Comparison of ENCODE assay signal across 10 cellular contexts in genomic region chr17:28174352-28175046, GRCh38.
DNase-seq lines count a peak whose midpoint lies in the region; ATAC-seq, FAIRE-seq and TF ChIP-seq lines count a peak whose summit lies in the region.
"Had no signal": no experiment of that assay in that cellular context is flagged by ENCODE, and none has a peak within 500 bp of the region (broad histone marks: within the 10 kb centered on the region; RNA-seq: fewer than 3 reads in every experiment).

No MANE protein-coding gene starts in this region.

- peak overlapping the region; percentile 71 for H3K27ac Mint-ChIP-seq in T-helper 2 cell treated with Interferon-gamma antibody and Interleukin-4, amounts not matched to agents 5 μg/mL and 100 μg/mL, for 36 hours
- no peak overlapping the region for H3K27ac Mint-ChIP-seq in stimulated activated naive CD8-positive, alpha-beta T cell treated with anti-CD3 and anti-CD28 coated beads, Interleukin-15, amount 100 ng/mL, for 72 hours

- H3K4me1 Mint-ChIP-seq in T-helper 2 cell treated with Interferon-gamma antibody and Interleukin-4, amounts not matched to agents 5 μg/mL and 100 μg/mL, for 36 hours (ENCODE audit: low read depth) = peaks cover 13% of the 10 kb centered on the region
- peaks cover 28% of the 10 kb centered on the region for H3K4me1 Mint-ChIP-seq in stimulated activated naive CD8-positive, alpha-beta T cell treated with anti-CD3 and anti-CD28 coated beads, Interleukin-15, amount 100 ng/mL, for 72 hours

- H3K27me3 Mint-ChIP-seq in T-helper 2 cell treated with Interferon-gamma antibody and Interleukin-4, amounts not matched to agents 5 μg/mL and 100 μg/mL, for 36 hours (ENCODE audit: low read depth) = no peaks in the 10 kb centered on the region
- no peaks in the 10 kb centered on the region for H3K27me3 Mint-ChIP-seq in stimulated activated naive CD8-positive, alpha-beta T cell treated with anti-CD3 and anti-CD28 coated beads, Interleukin-15, amount 100 ng/mL, for 72 hours

- intact Hi-C loops in spleen (cut with DNase I; ENCODE audit: low total_unique reads) = no loop called here

- peaks cover 0 to 21% (median 9%) of the 10 kb centered on the region in 6 donors for H3K4me1 ChIP-seq in spleen

- peaks cover 1% of the 10 kb centered on the region for H3K36me3 Mint-ChIP-seq in T-helper 2 cell treated with Interferon-gamma antibody and Interleukin-4, amounts not matched to agents 5 μg/mL and 100 μg/mL, for 36 hours (ENCODE audit: low read depth)

- H3K27ac ChIP-seq in spleen = no peak overlapping the region

- peak; percentile 89 for ATAC-seq in stimulated activated naive CD8-positive, alpha-beta T cell treated with anti-CD3 and anti-CD28 coated beads, Interleukin-15, amount 100 ng/mL, for 72 hours
- ATAC-seq in GM19324 (IDR thresholded peaks at IDR 0.05; ENCODE audit: low FRiP score, unreplicated experiment) = no peak
- ATAC-seq: body of pancreas had no signal

- 49 to 54% (median 51%) methylated on average over 5 of the region's 5 CpGs for WGBS in spleen, 5 donors

- H3K9me3 ChIP-seq in spleen = no peaks in the 10 kb centered on the region
- H3K9me3 ChIP-seq: body of pancreas had no signal

- H3K9me3 Mint-ChIP-seq in T-helper 2 cell treated with Interferon-gamma antibody and Interleukin-4, amounts not matched to agents 5 μg/mL and 100 μg/mL, for 36 hours = no peaks in the 10 kb centered on the region
- H3K9me3 Mint-ChIP-seq in stimulated activated naive CD8-positive, alpha-beta T cell treated with anti-CD3 and anti-CD28 coated beads, Interleukin-15, amount 100 ng/mL, for 72 hours = no peaks in the 10 kb centered on the region

- FAIRE-seq in D721Med (lab: Jason Lieb, UNC) = no peak

- no peaks in the 10 kb centered on the region for H3K27me3 ChIP-seq in spleen (replicated peaks in 1 of 7)
- H3K27me3 ChIP-seq: body of pancreas had no signal

- DNase-seq in activated naive CD4-positive, alpha-beta T cell treated with Interleukin-2 at 50 U/mL for 16 hours = peak; percentile 36
- DNase-seq in activated naive CD4-positive, alpha-beta T cell (lab: John Stamatoyannopoulos, UW) = no peak
- DNase-seq in T-helper 2 cell treated with Interferon-gamma antibody and Interleukin-4, amounts not matched to agents 5 μg/mL and 100 μg/mL, for 36 hours (ENCODE audit: low spot score) = peak; percentile 65
- DNase-seq in erythroblast (lab: John Stamatoyannopoulos, UW) (peak; percentile 20 to 28), D721Med (ENCODE audit: insufficient read length, low spot score) (no peak), spleen (no peak)
- DNase-seq in stimulated activated naive CD8-positive, alpha-beta T cell treated with anti-CD3 and anti-CD28 coated beads, Interleukin-15, amount 100 ng/mL, for 72 hours = peak; percentile 19 to 37
- DNase-seq: body of pancreas, NCI-H1092 had no signal

- TF ChIP-seq CTCF in D721Med (IDR thresholded peaks at IDR 0.05; ENCODE audit: insufficient read depth, missing control alignments) = no peak
- TF ChIP-seq CTCF in spleen (IDR thresholded peaks at IDR 0.05 in 8 of 11, conservative IDR thresholded peaks at IDR 0.05 in 3 of 11) = no peak

- peak overlapping the region; percentile 9 for H3K4me3 Mint-ChIP-seq in T-helper 2 cell treated with Interferon-gamma antibody and Interleukin-4, amounts not matched to agents 5 μg/mL and 100 μg/mL, for 36 hours
- no peak overlapping the region for H3K4me3 Mint-ChIP-seq in stimulated activated naive CD8-positive, alpha-beta T cell treated with anti-CD3 and anti-CD28 coated beads, Interleukin-15, amount 100 ng/mL, for 72 hours

- no peak overlapping the region for H3K4me3 ChIP-seq in spleen
- H3K4me3 ChIP-seq: body of pancreas had no signal

- H3K36me3 ChIP-seq in spleen = peaks cover 0 to 79% (median 8%) of the 10 kb centered on the region in 6 donors

- no peak for TF ChIP-seq POLR2A in erythroblast (IDR thresholded peaks at IDR 0.05; ENCODE audit: low read length)
- TF ChIP-seq POLR2A in spleen (IDR thresholded peaks at IDR 0.05) = no peak

Comparison
In these comparisons a context has a peak if more than half of its experiments do, and no peak if none do; other contexts are left out.
1. DNase-seq: peak in activated naive CD4-positive, alpha-beta T cell treated with Interleukin-2 at 50 U/mL for 16 hours (single experiment), T-helper 2 cell treated with Interferon-gamma antibody and Interleukin-4, amounts not matched to agents 5 μg/mL and 100 μg/mL, for 36 hours (single experiment), erythroblast (2 of 2) and stimulated activated naive CD8-positive, alpha-beta T cell treated with anti-CD3 and anti-CD28 coated beads, Interleukin-15, amount 100 ng/mL, for 72 hours (2 of 2); none in activated naive CD4-positive, alpha-beta T cell (0 of 4), D721Med (single experiment) and spleen (single experiment).